In the genomic region with DNA sequence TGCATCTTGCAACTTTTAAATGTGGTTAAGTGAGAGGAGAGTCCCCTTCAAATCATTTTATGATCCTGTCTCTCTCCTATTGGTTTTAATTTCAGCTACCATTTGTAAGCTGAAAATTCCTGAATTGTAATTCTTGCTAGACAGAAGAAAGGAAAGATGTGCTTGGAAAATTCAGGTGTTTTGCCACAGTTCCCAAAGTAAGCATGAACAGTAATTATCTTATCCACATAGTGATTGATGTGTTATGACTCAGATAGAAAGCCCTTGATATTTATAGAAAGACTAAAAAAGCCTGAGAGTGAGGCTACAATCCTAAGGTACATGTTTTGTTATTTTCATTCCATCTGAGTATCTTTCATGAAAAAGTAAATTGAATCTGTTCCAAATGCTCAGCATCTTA, we compare ENCODE assay signal across 25 cellular contexts.
DNase-seq lines count a peak whose midpoint lies in the region; ATAC-seq, FAIRE-seq and TF ChIP-seq lines count a peak whose summit lies in the region.
"Had no signal": no experiment of that assay in that cellular context is flagged by ENCODE, and none has a peak within 500 bp of the region (broad histone marks: within the 10 kb centered on the region; RNA-seq: fewer than 3 reads in every experiment).

No MANE protein-coding gene starts in this region.

- H3K27me3 ChIP-seq in astrocyte (ENCODE audit: insufficient read depth, low read length) (no peaks in the 10 kb centered on the region), neural cell (ENCODE audit: insufficient read depth, low read depth, low read length) (no peaks in the 10 kb centered on the region)
- H3K27me3 ChIP-seq: BLaER1 treated with 17β-estradiol and CSF1 and Interleukin-3, amounts not matched to agents 10 nM and 100 nM had no signal

- H3K4me3 ChIP-seq in astrocyte (ENCODE audit: insufficient read depth, low read depth, low read length) (no peak overlapping the region), neural cell (ENCODE audit: low read length) (no peak overlapping the region)
- H3K4me3 ChIP-seq: A549; BLaER1 treated with 17β-estradiol and CSF1 and Interleukin-3, amounts not matched to agents 10 nM and 100 nM had no signal

- FAIRE-seq in astrocyte (lab: Jason Lieb, UNC): no peak
- FAIRE-seq: A549, D721Med, G401.6, GM12891, GM18507, GM19239 had no signal

- H3F3A ChIP-seq in neural cell (ENCODE audit: insufficient read depth, low read length, poor library complexity, severe bottlenecking): no peaks in the 10 kb centered on the region

- H3K27me3 Mint-ChIP-seq in astrocyte (ENCODE audit: low read depth, unreplicated experiment): no peaks in the 10 kb centered on the region
- H3K27me3 Mint-ChIP-seq: B cell; CD4-positive, alpha-beta T cell had no signal

- H3K4me1 ChIP-seq in astrocyte (ENCODE audit: insufficient read depth, low read length): no peaks in the 10 kb centered on the region
- H3K4me1 ChIP-seq: A549, Caco-2 had no signal

- ATAC-seq in GM21576 (IDR thresholded peaks at IDR 0.05; ENCODE audit: unreplicated experiment) (no peak), GM19452 (IDR thresholded peaks at IDR 0.05; ENCODE audit: unreplicated experiment) (no peak)
- ATAC-seq: A549; CD8-positive, alpha-beta T cell had no signal

- H4K20me1 ChIP-seq in astrocyte (ENCODE audit: insufficient read depth, low read length) (no peaks in the 10 kb centered on the region), neural cell (ENCODE audit: insufficient read depth) (no peaks in the 10 kb centered on the region)
- H4K20me1 ChIP-seq: BLaER1 treated with 17β-estradiol and CSF1 and Interleukin-3, amounts not matched to agents 10 nM and 100 nM had no signal

- no peak overlapping the region for H3K4me2 ChIP-seq in astrocyte (ENCODE audit: low read length)
- peak overlapping the region; percentile 38 for H3K4me2 ChIP-seq in neural cell (ENCODE audit: low read length)
- H3K4me2 ChIP-seq: A549; BLaER1 treated with 17β-estradiol and CSF1 and Interleukin-3, amounts not matched to agents 10 nM and 100 nM had no signal

- H3K4me3 Mint-ChIP-seq in astrocyte (ENCODE audit: unreplicated experiment): no peak overlapping the region
- H3K4me3 Mint-ChIP-seq: B cell; CD4-positive, alpha-beta T cell; CD8-positive, alpha-beta T cell had no signal

- no peak for TF ChIP-seq RAD21 in neural cell (conservative IDR thresholded peaks at IDR 0.05)

- H3K9me3 ChIP-seq in astrocyte (ENCODE audit: insufficient read depth, low read depth, low read length): no peaks in the 10 kb centered on the region
- no peaks in the 10 kb centered on the region for H3K9me3 ChIP-seq in neural cell (ENCODE audit: low read length)
- H3K9me3 ChIP-seq: A549, Caco-2 had no signal

- no peak overlapping the region for H3K27ac ChIP-seq in astrocyte (ENCODE audit: low read depth, low read length)
- no peak overlapping the region for H3K27ac ChIP-seq in neural cell (ENCODE audit: low read length)
- H3K27ac ChIP-seq: A549; BLaER1 treated with 17β-estradiol and CSF1 and Interleukin-3, amounts not matched to agents 10 nM and 100 nM; C4-2B had no signal

- TF ChIP-seq CTCF in astrocyte (IDR thresholded peaks at IDR 0.05; ENCODE audit: insufficient read depth, low read depth, low read length) (no peak), neural cell (IDR thresholded peaks at IDR 0.05; ENCODE audit: poor library complexity, severe bottlenecking) (no peak)

- no peaks in the 10 kb centered on the region for H3K79me2 ChIP-seq in astrocyte (ENCODE audit: insufficient read depth, low read length)
- no peaks in the 10 kb centered on the region for H3K79me2 ChIP-seq in neural cell (replicated peaks; ENCODE audit: insufficient read depth, low read length)

- TF ChIP-seq EP300 in neural cell (conservative IDR thresholded peaks at IDR 0.05; ENCODE audit: poor library complexity, severe bottlenecking): peak; percentile 86

- DNase-seq in A172 (ENCODE audit: low spot score) (peak; percentile 21), NCI-H69 (lab: John Stamatoyannopoulos, UW) (peak; percentile 22), astrocyte (ENCODE audit: low read depth) (peak; percentile 3)
- no peak for DNase-seq in stimulated activated naive CD4-positive, alpha-beta T cell (lab: John Stamatoyannopoulos, UW)
- DNase-seq in activated T-cell treated with anti-CD3 and anti-CD28 coated beads, Interleukin-2, amount 50 U/mL, for 1 hour: no peak
- DNase-seq: 8988T; AML-193; Caco-2; Calu3; CD4-positive, alpha-beta T cell; CD8-positive, alpha-beta T cell; DMS79 treated with DMSO at 0.1 percent for 48 hours; GF-D8 had no signal

- H3K9me3 Mint-ChIP-seq in astrocyte (ENCODE audit: unreplicated experiment): no peaks in the 10 kb centered on the region
- H3K9me3 Mint-ChIP-seq: CD4-positive, alpha-beta T cell; CD8-positive, alpha-beta T cell had no signal

- H3K27ac Mint-ChIP-seq in astrocyte (ENCODE audit: unreplicated experiment): no peak overlapping the region
- H3K27ac Mint-ChIP-seq: CD4-positive, alpha-beta T cell; CD8-positive, alpha-beta T cell had no signal

- H2AFZ ChIP-seq in astrocyte (ENCODE audit: low read depth, low read length) (no peak overlapping the region), neural cell (ENCODE audit: low read depth, low read length) (no peak overlapping the region)

- H3K36me3 Mint-ChIP-seq in astrocyte (ENCODE audit: low read depth, unreplicated experiment): no peaks in the 10 kb centered on the region
- H3K36me3 Mint-ChIP-seq: CD8-positive, alpha-beta T cell had no signal

- H3K9ac ChIP-seq in astrocyte (ENCODE audit: low read length) (no peak overlapping the region), neural cell (ENCODE audit: low read length) (no peak overlapping the region)
- H3K9ac ChIP-seq: BLaER1 treated with 17β-estradiol and CSF1 and Interleukin-3, amounts not matched to agents 10 nM and 100 nM had no signal

- H3K4me1 Mint-ChIP-seq in astrocyte (ENCODE audit: low read depth, unreplicated experiment): peaks cover 18% of the 10 kb centered on the region

- no peaks in the 10 kb centered on the region for H3K9me2 ChIP-seq in neural cell (ENCODE audit: insufficient read depth, low read length)

- no peaks in the 10 kb centered on the region for H3K36me3 ChIP-seq in astrocyte (ENCODE audit: insufficient read depth, low read length)
- H3K36me3 ChIP-seq in neural cell (ENCODE audit: insufficient read depth, low read length): no peaks in the 10 kb centered on the region
- H3K36me3 ChIP-seq: BLaER1 treated with 17β-estradiol and CSF1 and Interleukin-3, amounts not matched to agents 10 nM and 100 nM had no signal

TF ChIP-seq in neural cell, 6 proteins besides CTCF, POLR2A, EP300 and RAD21:
- TF ChIP-seq EZH2 (IDR thresholded peaks at IDR 0.05; ENCODE audit: borderline replicate concordance, insufficient read depth, low read length, poor library complexity, severe bottlenecking) (no peak), SMC3 (conservative IDR thresholded peaks at IDR 0.05; ENCODE audit: poor library complexity) (no peak), POLR2AphosphoS5 (IDR thresholded peaks at IDR 0.05) (peak; percentile 67)
- TF ChIP-seq, protein P1, sequence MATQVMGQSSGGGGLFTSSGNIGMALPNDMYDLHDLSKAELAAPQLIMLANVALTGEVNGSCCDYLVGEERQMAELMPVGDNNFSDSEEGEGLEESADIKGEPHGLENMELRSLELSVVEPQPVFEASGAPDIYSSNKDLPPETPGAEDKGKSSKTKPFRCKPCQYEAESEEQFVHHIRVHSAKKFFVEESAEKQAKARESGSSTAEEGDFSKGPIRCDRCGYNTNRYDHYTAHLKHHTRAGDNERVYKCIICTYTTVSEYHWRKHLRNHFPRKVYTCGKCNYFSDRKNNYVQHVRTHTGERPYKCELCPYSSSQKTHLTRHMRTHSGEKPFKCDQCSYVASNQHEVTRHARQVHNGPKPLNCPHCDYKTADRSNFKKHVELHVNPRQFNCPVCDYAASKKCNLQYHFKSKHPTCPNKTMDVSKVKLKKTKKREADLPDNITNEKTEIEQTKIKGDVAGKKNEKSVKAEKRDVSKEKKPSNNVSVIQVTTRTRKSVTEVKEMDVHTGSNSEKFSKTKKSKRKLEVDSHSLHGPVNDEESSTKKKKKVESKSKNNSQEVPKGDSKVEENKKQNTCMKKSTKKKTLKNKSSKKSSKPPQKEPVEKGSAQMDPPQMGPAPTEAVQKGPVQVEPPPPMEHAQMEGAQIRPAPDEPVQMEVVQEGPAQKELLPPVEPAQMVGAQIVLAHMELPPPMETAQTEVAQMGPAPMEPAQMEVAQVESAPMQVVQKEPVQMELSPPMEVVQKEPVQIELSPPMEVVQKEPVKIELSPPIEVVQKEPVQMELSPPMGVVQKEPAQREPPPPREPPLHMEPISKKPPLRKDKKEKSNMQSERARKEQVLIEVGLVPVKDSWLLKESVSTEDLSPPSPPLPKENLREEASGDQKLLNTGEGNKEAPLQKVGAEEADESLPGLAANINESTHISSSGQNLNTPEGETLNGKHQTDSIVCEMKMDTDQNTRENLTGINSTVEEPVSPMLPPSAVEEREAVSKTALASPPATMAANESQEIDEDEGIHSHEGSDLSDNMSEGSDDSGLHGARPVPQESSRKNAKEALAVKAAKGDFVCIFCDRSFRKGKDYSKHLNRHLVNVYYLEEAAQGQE (IDR thresholded peaks at IDR 0.05; ENCODE audit: borderline replicate concordance): peak; percentile 98

Comparison
In these comparisons a context has a peak if more than half of its experiments do, and no peak if none do; other contexts are left out.
1. DNase-seq: peak in A172 (single experiment), NCI-H69 (single experiment) and astrocyte (single experiment); none in stimulated activated naive CD4-positive, alpha-beta T cell (0 of 6) and activated T-cell treated with anti-CD3 and anti-CD28 coated beads, Interleukin-2, amount 50 U/mL, for 1 hour (single experiment).